ENCODE assay signal across 22 cellular contexts in the genomic region with DNA sequence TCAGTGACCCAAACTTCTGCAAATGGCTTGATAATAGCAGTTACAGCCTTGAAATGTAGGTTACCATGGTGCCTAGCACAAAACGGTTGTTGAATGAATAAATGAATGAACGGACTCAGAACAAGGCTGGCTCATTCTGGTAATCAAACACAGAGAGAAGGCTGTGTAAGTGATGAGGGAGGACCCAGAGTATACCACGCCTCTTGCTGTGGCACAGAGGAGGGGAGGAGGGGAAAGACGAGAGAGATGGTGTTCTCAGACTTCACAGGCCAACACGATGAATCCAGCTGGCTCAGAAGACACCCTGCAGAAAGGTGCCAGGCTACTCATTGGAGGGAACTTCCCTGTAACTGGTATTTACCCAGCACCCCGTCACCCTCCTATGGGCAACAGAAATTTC. TPM values are rescaled to one million over a fixed set of nuclear protein-coding genes. Genes with fewer than 3 reads are reported as not detected.
DNase-seq lines count a peak whose midpoint lies in the region; ATAC-seq and TF ChIP-seq lines count a peak whose summit lies in the region.
"Had no signal": no experiment of that assay in that cellular context is flagged by ENCODE, and none has a peak within 500 bp of the region (broad histone marks: within the 10 kb centered on the region; RNA-seq: fewer than 3 reads in every experiment).

No MANE protein-coding gene starts in this region.

- H3K36me3 Mint-ChIP-seq in dendritic cell treated with granulocyte-macrophage colony-stimulating factor and Interleukin-4, amounts not matched to agents 40 ng/mL and 50 ng/mL, for 4 days (ENCODE audit: low read depth), result no peaks in the 10 kb centered on the region

- H3K36me3 ChIP-seq in gastrocnemius medialis, result no peaks in the 10 kb centered on the region
- H3K36me3 ChIP-seq: MG63 had no signal

- peak; percentile 40 to 73 for ATAC-seq in gastrocnemius medialis
- ATAC-seq in HG03342 (IDR thresholded peaks at IDR 0.05; ENCODE audit: unreplicated experiment), result no peak
- ATAC-seq: HepG2 had no signal

- intact Hi-C loops in dendritic cell treated with granulocyte-macrophage colony-stimulating factor and Interleukin-4, amounts not matched to agents 40 ng/mL and 50 ng/mL, for 4 days (cut with micrococcal nuclease), result no loop called here
- intact Hi-C loops in gastrocnemius medialis (cut with DNase I; ENCODE audit: low total_unique reads), result no loop called here

- peaks cover 0 to 28% of the 10 kb centered on the region in 2 donors for H3K4me1 ChIP-seq in gastrocnemius medialis

- H3K4me1 Mint-ChIP-seq in dendritic cell treated with granulocyte-macrophage colony-stimulating factor and Interleukin-4, amounts not matched to agents 40 ng/mL and 50 ng/mL, for 4 days (ENCODE audit: low read depth), result peaks cover 54% of the 10 kb centered on the region
- H3K4me1 Mint-ChIP-seq: CD4-positive, CD25-positive, alpha-beta regulatory T cell had no signal

- H3K4me3 ChIP-seq in GM12865 (ENCODE audit: low read depth, low read length) (no peak overlapping the region), gastrocnemius medialis (no peak overlapping the region)
- H3K4me3 ChIP-seq: A549, MG63 had no signal

- TF ChIP-seq CTCF in GM12865 (IDR thresholded peaks at IDR 0.05; ENCODE audit: insufficient read depth, low read depth, low read length, missing control alignments) (no peak), gastrocnemius medialis (IDR thresholded peaks at IDR 0.05 in 4 of 5, conservative IDR thresholded peaks at IDR 0.05 in 1 of 5) (no peak), GM10248 (IDR thresholded peaks at IDR 0.05; ENCODE audit: control extremely low read depth, extremely low read depth, low read depth, missing control alignments) (no peak)

- DNase-seq in GM12865 (ENCODE audit: low read depth), result peak; percentile 9
- DNase-seq in gastrocnemius medialis, result no peak
- DNase-seq in stimulated activated CD8-positive, alpha-beta memory T cell treated with anti-CD3 and anti-CD28 coated beads, Interleukin-4, amount 100 ng/mL, for 48 hours, result no peak
- DNase-seq in DMS153 (lab: John Stamatoyannopoulos, UW), result no peak
- no peak for DNase-seq in GM10248 (ENCODE audit: extremely low spot score)
- DNase-seq: AML-193; Calu3; CD4-positive, CD25-positive, alpha-beta regulatory T cell; MG63; NCI-H1092; NCI-H146; NCI-H2227 treated with DMSO at 0.1 percent for 48 hours; NCI-H524 treated with DMSO at 0.1 percent for 48 hours; Right ventricle myocardium superior; SK-N-SH had no signal

- H3K27me3 Mint-ChIP-seq in dendritic cell treated with granulocyte-macrophage colony-stimulating factor and Interleukin-4, amounts not matched to agents 40 ng/mL and 50 ng/mL, for 4 days, result peaks cover 2% of the 10 kb centered on the region
- H3K27me3 Mint-ChIP-seq: CD4-positive, CD25-positive, alpha-beta regulatory T cell had no signal

- in situ Hi-C loops in gastrocnemius medialis (cut with MboI; ENCODE audit: low sequenced_read_pairs in 4 of 4), result no loop called here

- H3K27ac Mint-ChIP-seq in dendritic cell treated with granulocyte-macrophage colony-stimulating factor and Interleukin-4, amounts not matched to agents 40 ng/mL and 50 ng/mL, for 4 days, result peak overlapping the region; percentile 81
- H3K27ac Mint-ChIP-seq: CD4-positive, CD25-positive, alpha-beta regulatory T cell had no signal

- H3K9me3 ChIP-seq in gastrocnemius medialis, result no peaks in the 10 kb centered on the region
- H3K9me3 ChIP-seq: A549, MG63, SK-N-SH had no signal

- POLR2A ChIA-PET in GM10248 (lab: Yijun Ruan, JAX), result no interaction called here

- H3K27ac ChIP-seq in layer of hippocampus (ENCODE audit: low read depth, low read length) (peak overlapping the region; percentile 42), gastrocnemius medialis (peak overlapping the region in 1 of 4 donors; percentile 76)
- H3K27ac ChIP-seq: KMS-11 had no signal

- H3K9me3 Mint-ChIP-seq in dendritic cell treated with granulocyte-macrophage colony-stimulating factor and Interleukin-4, amounts not matched to agents 40 ng/mL and 50 ng/mL, for 4 days, result no peaks in the 10 kb centered on the region

- CTCF ChIA-PET in GM10248 (lab: Yijun Ruan, JAX), result interaction anchor here (1.4 kb wide), 1 partner anchor 226 kb away, joined by 4 read pairs; no protein-coding TSS in a partner anchor

- no peak for TF ChIP-seq POLR2A in gastrocnemius medialis (IDR thresholded peaks at IDR 0.05)

- H3K4me3 Mint-ChIP-seq in dendritic cell treated with granulocyte-macrophage colony-stimulating factor and Interleukin-4, amounts not matched to agents 40 ng/mL and 50 ng/mL, for 4 days, result no peak overlapping the region
- H3K4me3 Mint-ChIP-seq: CD4-positive, CD25-positive, alpha-beta regulatory T cell had no signal

- no peaks in the 10 kb centered on the region for H3K27me3 ChIP-seq in layer of hippocampus (ENCODE audit: control insufficient read depth, insufficient read depth, low read length)
- H3K27me3 ChIP-seq in gastrocnemius medialis, result no peaks in the 10 kb centered on the region
- H3K27me3 ChIP-seq: MG63 had no signal

RNA-seq across cellular contexts. Expression of a gene that starts 38.2 kb away (rescaled TPM):
- 10 to 100 TPM; 13.1 to 67.6 (median 32.1) TPM for total RNA-seq in gastrocnemius medialis

RNA-seq across cellular contexts. Expression of a gene that starts 55.2 kb away (rescaled TPM):
- not detected for total RNA-seq in gastrocnemius medialis
- total RNA-seq: Calu3; CD4-positive, CD25-positive, alpha-beta regulatory T cell; H4; Right ventricle myocardium superior had no signal
